Comparison of ENCODE assay signal across 25 cellular contexts in genomic region chr2:204495381-204495780, GRCh38.
"Had no signal": no experiment of that assay in that cellular context is flagged by ENCODE, and none has a peak within 500 bp of the region (broad histone marks: within the 10 kb centered on the region; RNA-seq: fewer than 3 reads in every experiment).

No MANE protein-coding gene starts in this region.

- H3K27me3 ChIP-seq: gastroesophageal sphincter, heart right ventricle, left lung, neutrophil, pancreas, sigmoid colon, stomach, tibial nerve, upper lobe of left lung, uterus had no signal

- ATAC-seq: effector memory CD8-positive, alpha-beta T cell; gastroesophageal sphincter; heart right ventricle; left cardiac atrium; left lung; natural killer cell; pancreas; right cardiac atrium; stimulated activated effector memory CD8-positive, alpha-beta T cell treated with anti-CD3 and anti-CD28 coated beads, Interleukin-12 subunit alpha, Interleukin-12 subunit beta, amount 100 ng/mL, for 72 hours had no signal

- H3K27ac ChIP-seq: gastroesophageal sphincter, heart right ventricle, left lung, neutrophil, pancreas, prostate gland, sigmoid colon, stomach, thoracic aorta, tibial nerve, upper lobe of left lung, uterus had no signal

- H3K4me1 ChIP-seq: gastroesophageal sphincter, heart right ventricle, left lung, pancreas, prostate gland, stomach, tibial nerve, upper lobe of left lung, uterus had no signal

- DNase-seq: cerebellar nuclear complex; cortex of kidney; effector memory CD8-positive, alpha-beta T cell; foreskin fibroblast; glutamatergic neuron; heart right ventricle; left cardiac atrium; left lung; mesendoderm; natural killer cell; pancreas; right cardiac atrium; sigmoid colon; stimulated activated CD4-positive, alpha-beta T cell treated with anti-CD3 and anti-CD28 coated beads, Interleukin-2, amount 100 ng/mL, for 24 hours; stimulated activated CD4-positive, alpha-beta T cell treated with anti-CD3 and anti-CD28 coated beads, Interleukin-4, amount 100 ng/mL, for 24 hours; stimulated activated naive CD4-positive, alpha-beta T cell treated with Interleukin-2 at 50 U/mL for 16 hours; stomach; upper lobe of left lung; uterus had no signal

- H3K36me3 ChIP-seq: gastroesophageal sphincter, heart right ventricle, left lung, neutrophil, pancreas, prostate gland, sigmoid colon, stomach, thoracic aorta, tibial nerve, upper lobe of left lung, uterus had no signal

- H3K4me3 ChIP-seq: gastroesophageal sphincter, heart right ventricle, left lung, pancreas, prostate gland, sigmoid colon, stomach, thoracic aorta, tibial nerve, upper lobe of left lung, uterus had no signal

- H3K9me3 ChIP-seq: heart right ventricle, left lung, neutrophil, pancreas, prostate gland, sigmoid colon, stomach, thoracic aorta, tibial nerve, upper lobe of left lung, uterus had no signal
